In genomic region chr10:72328045-72328828, GRCh38 we compare ENCODE assay signal across 8 cellular contexts. TPM values are rescaled to one million over a fixed set of nuclear protein-coding genes. Genes with fewer than 3 reads are reported as not detected.
DNase-seq lines count a peak whose midpoint lies in the region; ATAC-seq and TF ChIP-seq lines count a peak whose summit lies in the region.

No MANE protein-coding gene starts in this region.

- no peaks in the 10 kb centered on the region for H3K36me3 Mint-ChIP-seq in activated B cell treated with CpG ODN at 0.5 μM for 24 hours (ENCODE audit: low read depth)

- no peaks in the 10 kb centered on the region for H3K27me3 Mint-ChIP-seq in activated B cell treated with CpG ODN at 0.5 μM for 24 hours

- H3K4me1 ChIP-seq in Karpas-422 (ENCODE audit: low read length) (peaks cover 75% of the 10 kb centered on the region), neutrophil (ENCODE audit: control insufficient read depth in 1 of 2, insufficient read depth in 1 of 2, low read depth in 1 of 2, low read length in 1 of 2) (peaks cover 86 to 94% of the 10 kb centered on the region in 2 experiments)

- H3K27ac ChIP-seq in Karpas-422 (ENCODE audit: low read length), result peak overlapping the region; percentile 98
- no peak overlapping the region for H3K27ac ChIP-seq in neutrophil

- H3K79me2 ChIP-seq in Karpas-422 (ENCODE audit: low read length), result no peaks in the 10 kb centered on the region

- H3K27me3 ChIP-seq in Karpas-422 (ENCODE audit: low read length) (no peaks in the 10 kb centered on the region), neutrophil (no peaks in the 10 kb centered on the region)

- peak; percentile 11 for DNase-seq in NCI-H1105 treated with DMSO at 0.1 percent for 48 hours (lab: John Stamatoyannopoulos, UW)
- DNase-seq in NCI-H1105 (lab: John Stamatoyannopoulos, UW), result no peak
- peak; percentile 78 for DNase-seq in Karpas-422
- DNase-seq in activated B cell treated with CpG ODN at 0.5 μM for 24 hours, result no peak
- DNase-seq in fibroblast of pulmonary artery (ENCODE audit: low read depth), result peak; percentile 78

- peak overlapping the region; percentile 61 for H3K4me3 ChIP-seq in Karpas-422 (ENCODE audit: low read length)
- H3K4me3 ChIP-seq in fibroblast of pulmonary artery (replicated peaks; ENCODE audit: low read depth, low read length), result no peak overlapping the region
- no peak overlapping the region for H3K4me3 ChIP-seq in neutrophil (ENCODE audit: low read depth in 1 of 2, low read length in 1 of 2)

- H3K4me2 ChIP-seq in Karpas-422 (ENCODE audit: low read depth, low read length, poor library complexity, severe bottlenecking), result peak overlapping the region; percentile 71

- H3K9me3 ChIP-seq in Karpas-422 (ENCODE audit: low read length) (no peaks in the 10 kb centered on the region), neutrophil (no peaks in the 10 kb centered on the region)

- POLR2A ChIA-PET in activated B cell treated with CpG ODN at 0.5 μM for 24 hours (lab: Charles Lee), result interaction anchor here (0.6 to 35.9 kb wide), 10 partner anchors 7 to 509 kb away, joined by 3 to 1996 read pairs (median 10); partner anchors contain the start of genes ANAPC16, DDIT4 and SPOCK2

- no peaks in the 10 kb centered on the region for H3K36me3 ChIP-seq in Karpas-422 (ENCODE audit: insufficient read depth, low read length)
- H3K36me3 ChIP-seq in neutrophil, result peaks cover 1% of the 10 kb centered on the region

- H3K4me1 Mint-ChIP-seq in activated B cell treated with CpG ODN at 0.5 μM for 24 hours, result peaks cover 83% of the 10 kb centered on the region

- CTCF ChIA-PET in activated B cell treated with CpG ODN at 0.5 μM for 24 hours (lab: Charles Lee), result interaction anchor here (1.1 to 3.3 kb wide), 12 partner anchors 8 to 280 kb away, joined by 3 to 11 read pairs (median 3); no protein-coding TSS in a partner anchor

- H3K9me3 Mint-ChIP-seq in activated B cell treated with CpG ODN at 0.5 μM for 24 hours, result no peaks in the 10 kb centered on the region

- peak overlapping the region; percentile 24 for H3K4me3 Mint-ChIP-seq in activated B cell treated with CpG ODN at 0.5 μM for 24 hours

- ATAC-seq in activated B cell treated with CpG ODN at 0.5 μM for 24 hours (ENCODE audit: low read depth), result no peak
- no peak for ATAC-seq in GM18498 (IDR thresholded peaks at IDR 0.05; ENCODE audit: unreplicated experiment)
- no peak for ATAC-seq in GM18519 (IDR thresholded peaks at IDR 0.05; ENCODE audit: low FRiP score, unreplicated experiment)

- no peaks in the 10 kb centered on the region for H4K20me1 ChIP-seq in Karpas-422 (ENCODE audit: insufficient read depth, low read depth, low read length)

- peak overlapping the region; percentile 84 for H3K9ac ChIP-seq in Karpas-422 (ENCODE audit: low read length)

- no peaks in the 10 kb centered on the region for H3K9me2 ChIP-seq in Karpas-422 (replicated peaks; ENCODE audit: insufficient read depth, low read length)

- intact Hi-C loops in activated B cell treated with CpG ODN at 0.5 μM for 24 hours (cut with micrococcal nuclease), result no loop called here

- H3K27ac Mint-ChIP-seq in activated B cell treated with CpG ODN at 0.5 μM for 24 hours, result peak overlapping the region; percentile 71

- TF ChIP-seq CTCF in activated B cell treated with CpG ODN at 0.5 μM for 24 hours (IDR thresholded peaks at IDR 0.05), result no peak
- peak; percentile 63 for TF ChIP-seq CTCF in fibroblast of pulmonary artery (IDR thresholded peaks at IDR 0.05; ENCODE audit: low read length, missing control alignments)
- peak; percentile 12 for TF ChIP-seq CTCF in neutrophil (IDR thresholded peaks at IDR 0.05)

- no peak overlapping the region for H2AFZ ChIP-seq in Karpas-422 (ENCODE audit: low read length)

RNA-seq across cellular contexts. Expression of gene DNAJB12, which starts 26.5 kb away (rescaled TPM):
- 36.1 and 37.4 TPM in 2 replicates for total RNA-seq in Karpas-422 (2014; rRNA removed; shearing (Covaris generic); ENCODE audit: low replicate concordance)
- 39.0 and 39.9 TPM in 2 replicates for total RNA-seq in activated B cell treated with CpG ODN at 0.5 μM for 24 hours

RNA-seq across cellular contexts. Expression of gene DDIT4, which starts 54.5 kb away (rescaled TPM):
- total RNA-seq in Karpas-422 (2014; rRNA removed; shearing (Covaris generic); ENCODE audit: low replicate concordance), result 331 and 583 TPM in 2 replicates
- 175 and 180 TPM in 2 replicates for total RNA-seq in activated B cell treated with CpG ODN at 0.5 μM for 24 hours

Comparison
In these comparisons a context has a peak if more than half of its experiments do, and no peak if none do; other contexts are left out.
1. DNase-seq: peak in NCI-H1105 treated with DMSO at 0.1 percent for 48 hours (single experiment), Karpas-422 (single experiment) and fibroblast of pulmonary artery (single experiment); none in NCI-H1105 (single experiment) and activated B cell treated with CpG ODN at 0.5 μM for 24 hours (single experiment).